Comparison of ENCODE assay signal across 1 cellular context in genomic region chr9:97954550-97954989, GRCh38.
TF ChIP-seq lines count a peak whose summit lies in the region.

No MANE protein-coding gene starts in this region.

TF ChIP-seq in SK-N-SH treated with all-trans-retinoic acid at 6 μM for 48 hours, 23 proteins besides CTCF, POLR2A, EP300 and RAD21 (continued from another document):
- TF ChIP-seq POU6F1 (CRISPR knock-in tag; IDR thresholded peaks at IDR 0.05; ENCODE audit: borderline replicate concordance, low read depth) (no peak), ESRRG (CRISPR knock-in tag; IDR thresholded peaks at IDR 0.05) (no peak), OSR1 (CRISPR knock-in tag; IDR thresholded peaks at IDR 0.05) (no peak), CSRNP3 (CRISPR knock-in tag; IDR thresholded peaks at IDR 0.05) (no peak), CSDC2 (CRISPR knock-in tag; IDR thresholded peaks at IDR 0.05) (no peak), ZFP3 (CRISPR knock-in tag; IDR thresholded peaks at IDR 0.05) (no peak), ZFP30 (CRISPR knock-in tag; IDR thresholded peaks at IDR 0.05) (no peak)
TF ChIP-seq in SK-N-SH treated with all-trans-retinoic acid at 6 μM for 48 hours: peak in this region for 0.
